ENCODE assay signal across 30 cellular contexts in genomic region chr6:144115219-144115618, GRCh38. TPM values are rescaled to one million over a fixed set of nuclear protein-coding genes. Genes with fewer than 3 reads are reported as not detected.
"Had no signal": no experiment of that assay in that cellular context is flagged by ENCODE, and none has a peak within 500 bp of the region (broad histone marks: within the 10 kb centered on the region; RNA-seq: fewer than 3 reads in every experiment).

No MANE protein-coding gene starts in this region.

- H3K27me3 Mint-ChIP-seq: progenitor cell of endocrine pancreas; stimulated activated naive B cell treated with anti-CD40 and anti-IgM and Interleukin-4, amounts not matched to agents 10 μg/mL and 1 μg/mL and 100 μg/mL, for 72 hours had no signal

- H3K9ac ChIP-seq: neural progenitor cell, parathyroid adenoma had no signal

- H3K4me2 ChIP-seq: neural progenitor cell had no signal

- H3K9me3 Mint-ChIP-seq: natural killer cell; nephron; neural progenitor cell; stimulated activated effector memory CD8-positive, alpha-beta T cell treated with anti-CD3 and anti-CD28 coated beads, Interleukin-12 subunit alpha, Interleukin-12 subunit beta, amount 100 ng/mL, for 72 hours; stimulated activated naive B cell treated with anti-CD40 and anti-IgM and Interleukin-4, amounts not matched to agents 10 μg/mL and 1 μg/mL and 100 μg/mL, for 72 hours; stimulated activated naive CD8-positive, alpha-beta T cell treated with anti-CD3 and anti-CD28 coated beads, Interleukin-15, Interleukin-2, amounts not matched to agents 100 ng/mL and 50 ng/mL, for 24 hours had no signal

- H3K27ac ChIP-seq: neural progenitor cell, ovary, parathyroid adenoma, psoas muscle, right lobe of liver, sigmoid colon, stomach, thoracic aorta, thyroid gland, tibial nerve, upper lobe of left lung, vagina had no signal

- H2AFZ ChIP-seq: neural progenitor cell, parathyroid adenoma had no signal

- H3K27me3 ChIP-seq: neural progenitor cell, ovary, right lobe of liver, sigmoid colon, stomach, thyroid gland, tibial nerve, upper lobe of left lung, vagina had no signal

- H3K27ac Mint-ChIP-seq: natural killer cell; nephron; neural progenitor cell; progenitor cell of endocrine pancreas; stimulated activated effector memory CD8-positive, alpha-beta T cell treated with anti-CD3 and anti-CD28 coated beads, Interleukin-12 subunit alpha, Interleukin-12 subunit beta, amount 100 ng/mL, for 72 hours; stimulated activated naive B cell treated with anti-CD40 and anti-IgM and Interleukin-4, amounts not matched to agents 10 μg/mL and 1 μg/mL and 100 μg/mL, for 72 hours; stimulated activated naive CD8-positive, alpha-beta T cell treated with anti-CD3 and anti-CD28 coated beads, Interleukin-15, Interleukin-2, amounts not matched to agents 100 ng/mL and 50 ng/mL, for 24 hours had no signal

- DNase-seq: natural killer cell; occipital lobe; ovary; posterior cingulate gyrus; psoas muscle; right cardiac atrium; right lobe of liver; sigmoid colon; small intestine; stimulated activated CD4-positive, alpha-beta T cell treated with anti-CD3 and anti-CD28 coated beads, Interleukin-15, amount 100 ng/mL, for 24 hours; stimulated activated CD4-positive, alpha-beta T cell treated with anti-CD3 and anti-CD28 coated beads, Interleukin-2, amount 100 ng/mL, for 24 hours; stimulated activated CD4-positive, alpha-beta T cell treated with anti-CD3 and anti-CD28 coated beads, Interleukin-2, amount 100 ng/mL, for 48 hours; stimulated activated CD4-positive, alpha-beta T cell treated with anti-CD3 and anti-CD28 coated beads, Interleukin-4, amount 100 ng/mL, for 24 hours; stimulated activated naive B cell treated with anti-CD40 and anti-IgM and Interleukin-4, amounts not matched to agents 10 μg/mL and 1 μg/mL and 100 μg/mL, for 72 hours; stimulated activated naive CD4-positive, alpha-beta T cell treated with Interleukin-2 at 50 U/mL for 16 hours; stomach; thyroid gland; trophoblast cell; upper lobe of left lung had no signal

- H3K4me3 ChIP-seq: neural progenitor cell, ovary, psoas muscle, right lobe of liver, sigmoid colon, stomach, thoracic aorta, thyroid gland, tibial nerve, upper lobe of left lung, vagina had no signal

- H3K79me2 ChIP-seq: parathyroid adenoma had no signal

- H3K4me1 Mint-ChIP-seq: natural killer cell; nephron; neural progenitor cell; stimulated activated effector memory CD8-positive, alpha-beta T cell treated with anti-CD3 and anti-CD28 coated beads, Interleukin-12 subunit alpha, Interleukin-12 subunit beta, amount 100 ng/mL, for 72 hours; stimulated activated naive B cell treated with anti-CD40 and anti-IgM and Interleukin-4, amounts not matched to agents 10 μg/mL and 1 μg/mL and 100 μg/mL, for 72 hours had no signal

- H3K4me3 Mint-ChIP-seq: natural killer cell; nephron; neural progenitor cell; stimulated activated effector memory CD8-positive, alpha-beta T cell treated with anti-CD3 and anti-CD28 coated beads, Interleukin-12 subunit alpha, Interleukin-12 subunit beta, amount 100 ng/mL, for 72 hours; stimulated activated naive B cell treated with anti-CD40 and anti-IgM and Interleukin-4, amounts not matched to agents 10 μg/mL and 1 μg/mL and 100 μg/mL, for 72 hours; stimulated activated naive CD8-positive, alpha-beta T cell treated with anti-CD3 and anti-CD28 coated beads, Interleukin-15, Interleukin-2, amounts not matched to agents 100 ng/mL and 50 ng/mL, for 24 hours had no signal

- H3K4me1 ChIP-seq: neural progenitor cell, parathyroid adenoma, psoas muscle, right lobe of liver, sigmoid colon, stomach, tibial nerve, vagina had no signal

- H3K36me3 Mint-ChIP-seq: natural killer cell; neural progenitor cell; stimulated activated effector memory CD8-positive, alpha-beta T cell treated with anti-CD3 and anti-CD28 coated beads, Interleukin-12 subunit alpha, Interleukin-12 subunit beta, amount 100 ng/mL, for 72 hours; stimulated activated naive B cell treated with anti-CD40 and anti-IgM and Interleukin-4, amounts not matched to agents 10 μg/mL and 1 μg/mL and 100 μg/mL, for 72 hours had no signal

- ATAC-seq: natural killer cell; psoas muscle; right cardiac atrium; right lobe of liver; stimulated activated effector memory CD8-positive, alpha-beta T cell treated with anti-CD3 and anti-CD28 coated beads, Interleukin-12 subunit alpha, Interleukin-12 subunit beta, amount 100 ng/mL, for 72 hours; stimulated activated naive B cell treated with anti-CD40 and anti-IgM and Interleukin-4, amounts not matched to agents 10 μg/mL and 1 μg/mL and 100 μg/mL, for 72 hours had no signal

- FAIRE-seq: small intestine, urothelium cell line had no signal

- H3K9me3 ChIP-seq: ovary, psoas muscle, right lobe of liver, sigmoid colon, stomach, thoracic aorta, thyroid gland, tibial nerve, upper lobe of left lung, vagina had no signal

- H3K36me3 ChIP-seq: neural progenitor cell, ovary, right lobe of liver, sigmoid colon, stomach, thoracic aorta, thyroid gland, tibial nerve, upper lobe of left lung, vagina had no signal

RNA-seq across cellular contexts. Expression of gene STX11, which starts 35.1 kb away (rescaled TPM):
- total RNA-seq: progenitor cell of endocrine pancreas had no signal
- polyA plus RNA-seq: neural cell had no signal
